1 cellular context compared by ENCODE assay signal in genomic region chr3:128590948-128591347, GRCh38.
TF ChIP-seq lines count a peak whose summit lies in the region.

No MANE protein-coding gene starts in this region.

TF ChIP-seq in GM23338, 12 proteins besides CTCF, POLR2A, EP300 and RAD21 (continued from another document):
- TF ChIP-seq, protein P1, sequence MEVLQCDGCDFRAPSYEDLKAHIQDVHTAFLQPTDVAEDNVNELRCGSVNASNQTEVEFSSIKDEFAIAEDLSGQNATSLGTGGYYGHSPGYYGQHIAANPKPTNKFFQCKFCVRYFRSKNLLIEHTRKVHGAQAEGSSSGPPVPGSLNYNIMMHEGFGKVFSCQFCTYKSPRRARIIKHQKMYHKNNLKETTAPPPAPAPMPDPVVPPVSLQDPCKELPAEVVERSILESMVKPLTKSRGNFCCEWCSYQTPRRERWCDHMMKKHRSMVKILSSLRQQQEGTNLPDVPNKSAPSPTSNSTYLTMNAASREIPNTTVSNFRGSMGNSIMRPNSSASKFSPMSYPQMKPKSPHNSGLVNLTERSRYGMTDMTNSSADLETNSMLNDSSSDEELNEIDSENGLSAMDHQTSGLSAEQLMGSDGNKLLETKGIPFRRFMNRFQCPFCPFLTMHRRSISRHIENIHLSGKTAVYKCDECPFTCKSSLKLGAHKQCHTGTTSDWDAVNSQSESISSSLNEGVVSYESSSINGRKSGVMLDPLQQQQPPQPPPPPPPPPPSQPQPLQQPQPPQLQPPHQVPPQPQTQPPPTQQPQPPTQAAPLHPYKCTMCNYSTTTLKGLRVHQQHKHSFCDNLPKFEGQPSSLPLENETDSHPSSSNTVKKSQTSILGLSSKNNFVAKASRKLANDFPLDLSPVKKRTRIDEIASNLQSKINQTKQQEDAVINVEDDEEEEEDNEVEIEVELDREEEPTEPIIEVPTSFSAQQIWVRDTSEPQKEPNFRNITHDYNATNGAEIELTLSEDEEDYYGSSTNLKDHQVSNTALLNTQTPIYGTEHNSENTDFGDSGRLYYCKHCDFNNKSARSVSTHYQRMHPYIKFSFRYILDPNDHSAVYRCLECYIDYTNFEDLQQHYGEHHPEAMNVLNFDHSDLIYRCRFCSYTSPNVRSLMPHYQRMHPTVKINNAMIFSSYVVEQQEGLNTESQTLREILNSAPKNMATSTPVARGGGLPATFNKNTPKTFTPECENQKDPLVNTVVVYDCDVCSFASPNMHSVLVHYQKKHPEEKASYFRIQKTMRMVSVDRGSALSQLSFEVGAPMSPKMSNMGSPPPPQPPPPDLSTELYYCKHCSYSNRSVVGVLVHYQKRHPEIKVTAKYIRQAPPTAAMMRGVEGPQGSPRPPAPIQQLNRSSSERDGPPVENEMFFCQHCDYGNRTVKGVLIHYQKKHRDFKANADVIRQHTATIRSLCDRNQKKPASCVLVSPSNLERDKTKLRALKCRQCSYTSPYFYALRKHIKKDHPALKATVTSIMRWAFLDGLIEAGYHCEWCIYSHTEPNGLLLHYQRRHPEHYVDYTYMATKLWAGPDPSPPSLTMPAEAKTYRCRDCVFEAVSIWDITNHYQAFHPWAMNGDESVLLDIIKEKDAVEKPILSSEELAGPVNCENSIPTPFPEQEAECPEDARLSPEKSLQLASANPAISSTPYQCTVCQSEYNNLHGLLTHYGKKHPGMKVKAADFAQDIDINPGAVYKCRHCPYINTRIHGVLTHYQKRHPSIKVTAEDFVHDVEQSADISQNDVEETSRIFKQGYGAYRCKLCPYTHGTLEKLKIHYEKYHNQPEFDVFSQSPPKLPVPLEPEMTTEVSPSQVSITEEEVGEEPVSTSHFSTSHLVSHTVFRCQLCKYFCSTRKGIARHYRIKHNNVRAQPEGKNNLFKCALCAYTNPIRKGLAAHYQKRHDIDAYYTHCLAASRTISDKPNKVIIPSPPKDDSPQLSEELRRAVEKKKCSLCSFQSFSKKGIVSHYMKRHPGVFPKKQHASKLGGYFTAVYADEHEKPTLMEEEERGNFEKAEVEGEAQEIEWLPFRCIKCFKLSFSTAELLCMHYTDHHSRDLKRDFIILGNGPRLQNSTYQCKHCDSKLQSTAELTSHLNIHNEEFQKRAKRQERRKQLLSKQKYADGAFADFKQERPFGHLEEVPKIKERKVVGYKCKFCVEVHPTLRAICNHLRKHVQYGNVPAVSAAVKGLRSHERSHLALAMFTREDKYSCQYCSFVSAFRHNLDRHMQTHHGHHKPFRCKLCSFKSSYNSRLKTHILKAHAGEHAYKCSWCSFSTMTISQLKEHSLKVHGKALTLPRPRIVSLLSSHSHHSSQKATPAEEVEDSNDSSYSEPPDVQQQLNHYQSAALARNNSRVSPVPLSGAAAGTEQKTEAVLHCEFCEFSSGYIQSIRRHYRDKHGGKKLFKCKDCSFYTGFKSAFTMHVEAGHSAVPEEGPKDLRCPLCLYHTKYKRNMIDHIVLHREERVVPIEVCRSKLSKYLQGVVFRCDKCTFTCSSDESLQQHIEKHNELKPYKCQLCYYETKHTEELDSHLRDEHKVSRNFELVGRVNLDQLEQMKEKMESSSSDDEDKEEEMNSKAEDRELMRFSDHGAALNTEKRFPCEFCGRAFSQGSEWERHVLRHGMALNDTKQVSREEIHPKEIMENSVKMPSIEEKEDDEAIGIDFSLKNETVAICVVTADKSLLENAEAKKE (CRISPR knock-in tag; IDR thresholded peaks at IDR 0.05) = no peak
- TF ChIP-seq POLR2AphosphoS5 (IDR thresholded peaks at IDR 0.05; ENCODE audit: low read depth) (no peak), STAT1 (IDR thresholded peaks at IDR 0.05; ENCODE audit: unreplicated experiment) (no peak), NANOG (IDR thresholded peaks at IDR 0.05; ENCODE audit: borderline replicate concordance) (no peak), JUNB (IDR thresholded peaks at IDR 0.05; ENCODE audit: unreplicated experiment) (no peak)
- TF ChIP-seq, protein P2, sequence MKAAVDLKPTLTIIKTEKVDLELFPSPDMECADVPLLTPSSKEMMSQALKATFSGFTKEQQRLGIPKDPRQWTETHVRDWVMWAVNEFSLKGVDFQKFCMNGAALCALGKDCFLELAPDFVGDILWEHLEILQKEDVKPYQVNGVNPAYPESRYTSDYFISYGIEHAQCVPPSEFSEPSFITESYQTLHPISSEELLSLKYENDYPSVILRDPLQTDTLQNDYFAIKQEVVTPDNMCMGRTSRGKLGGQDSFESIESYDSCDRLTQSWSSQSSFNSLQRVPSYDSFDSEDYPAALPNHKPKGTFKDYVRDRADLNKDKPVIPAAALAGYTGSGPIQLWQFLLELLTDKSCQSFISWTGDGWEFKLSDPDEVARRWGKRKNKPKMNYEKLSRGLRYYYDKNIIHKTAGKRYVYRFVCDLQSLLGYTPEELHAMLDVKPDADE (IDR thresholded peaks at IDR 0.05) = no peak
